1 cellular context compared by ENCODE assay signal in the genomic region with DNA sequence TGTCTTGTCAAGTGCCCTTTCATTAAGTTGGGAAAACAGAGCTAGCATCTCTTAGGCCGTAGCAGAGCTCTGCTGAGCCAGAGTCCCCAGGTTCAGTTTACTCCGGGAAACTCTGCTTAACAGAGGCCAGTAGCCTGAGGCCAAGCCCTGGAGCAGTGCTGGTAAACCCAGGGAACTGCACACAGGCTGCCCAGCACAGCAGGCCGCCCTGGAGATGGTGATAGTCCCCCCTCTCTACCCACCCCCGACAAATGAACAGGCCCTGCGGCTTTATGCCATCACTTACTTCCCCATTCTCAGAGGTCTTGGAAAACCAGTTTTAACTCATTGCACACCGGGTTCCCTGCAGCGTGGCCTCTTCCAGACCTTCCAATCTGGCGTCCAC.
A peak's percentile ranks its signal among the peaks of the same experiment; 100 is the strongest.
TF ChIP-seq lines count a peak whose summit lies in the region.

No MANE protein-coding gene starts in this region.

TF ChIP-seq in HEK293, 187 proteins besides CTCF, POLR2A, EP300 and RAD21 (continued from another document):
- TF ChIP-seq, protein P1, sequence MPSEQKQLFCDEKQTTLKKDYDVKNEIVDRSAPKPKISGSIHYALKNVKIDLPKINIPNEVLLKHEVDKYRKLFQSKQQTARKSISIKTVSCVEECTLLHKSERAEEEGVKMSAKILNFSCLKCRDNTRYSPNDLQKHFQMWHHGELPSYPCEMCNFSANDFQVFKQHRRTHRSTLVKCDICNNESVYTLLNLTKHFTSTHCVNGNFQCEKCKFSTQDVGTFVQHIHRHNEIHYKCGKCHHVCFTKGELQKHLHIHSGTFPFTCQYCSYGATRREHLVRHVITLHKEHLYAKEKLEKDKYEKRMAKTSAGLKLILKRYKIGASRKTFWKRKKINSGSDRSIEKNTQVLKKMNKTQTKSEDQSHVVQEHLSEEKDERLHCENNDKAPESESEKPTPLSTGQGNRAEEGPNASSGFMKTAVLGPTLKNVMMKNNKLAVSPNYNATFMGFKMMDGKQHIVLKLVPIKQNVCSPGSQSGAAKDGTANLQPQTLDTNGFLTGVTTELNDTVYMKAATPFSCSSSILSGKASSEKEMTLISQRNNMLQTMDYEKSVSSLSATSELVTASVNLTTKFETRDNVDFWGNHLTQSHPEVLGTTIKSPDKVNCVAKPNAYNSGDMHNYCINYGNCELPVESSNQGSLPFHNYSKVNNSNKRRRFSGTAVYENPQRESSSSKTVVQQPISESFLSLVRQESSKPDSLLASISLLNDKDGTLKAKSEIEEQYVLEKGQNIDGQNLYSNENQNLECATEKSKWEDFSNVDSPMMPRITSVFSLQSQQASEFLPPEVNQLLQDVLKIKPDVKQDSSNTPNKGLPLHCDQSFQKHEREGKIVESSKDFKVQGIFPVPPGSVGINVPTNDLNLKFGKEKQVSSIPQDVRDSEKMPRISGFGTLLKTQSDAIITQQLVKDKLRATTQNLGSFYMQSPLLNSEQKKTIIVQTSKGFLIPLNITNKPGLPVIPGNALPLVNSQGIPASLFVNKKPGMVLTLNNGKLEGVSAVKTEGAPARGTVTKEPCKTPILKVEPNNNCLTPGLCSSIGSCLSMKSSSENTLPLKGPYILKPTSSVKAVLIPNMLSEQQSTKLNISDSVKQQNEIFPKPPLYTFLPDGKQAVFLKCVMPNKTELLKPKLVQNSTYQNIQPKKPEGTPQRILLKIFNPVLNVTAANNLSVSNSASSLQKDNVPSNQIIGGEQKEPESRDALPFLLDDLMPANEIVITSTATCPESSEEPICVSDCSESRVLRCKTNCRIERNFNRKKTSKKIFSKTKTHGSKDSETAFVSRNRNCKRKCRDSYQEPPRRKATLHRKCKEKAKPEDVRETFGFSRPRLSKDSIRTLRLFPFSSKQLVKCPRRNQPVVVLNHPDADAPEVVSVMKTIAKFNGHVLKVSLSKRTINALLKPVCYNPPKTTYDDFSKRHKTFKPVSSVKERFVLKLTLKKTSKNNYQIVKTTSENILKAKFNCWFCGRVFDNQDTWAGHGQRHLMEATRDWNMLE (tag by site-specific recombination; conservative IDR thresholded peaks at IDR 0.05; ENCODE audit: low read depth) = no peak
- TF ChIP-seq ZNF335 (tag by site-specific recombination; conservative IDR thresholded peaks at IDR 0.05) (0 out of 2 replicates have a peak, but pooled peaks have one; percentile 5), ZNF433 (tag by site-specific recombination; IDR thresholded peaks at IDR 0.05; ENCODE audit: low read depth) (no peak), BCL11B (tag by site-specific recombination; IDR thresholded peaks at IDR 0.05; ENCODE audit: low read depth) (no peak), ZNF324 (tag by site-specific recombination; IDR thresholded peaks at IDR 0.05) (no peak), ZFP3 (tag by site-specific recombination; IDR thresholded peaks at IDR 0.05; ENCODE audit: low read depth) (no peak), ZBTB8A (tag by site-specific recombination; IDR thresholded peaks at IDR 0.05) (no peak), KLF7 (tag by site-specific recombination; IDR thresholded peaks at IDR 0.05; ENCODE audit: borderline replicate concordance) (no peak), ZNF155 (tag by site-specific recombination; IDR thresholded peaks at IDR 0.05) (no peak)
